In the genomic region with DNA sequence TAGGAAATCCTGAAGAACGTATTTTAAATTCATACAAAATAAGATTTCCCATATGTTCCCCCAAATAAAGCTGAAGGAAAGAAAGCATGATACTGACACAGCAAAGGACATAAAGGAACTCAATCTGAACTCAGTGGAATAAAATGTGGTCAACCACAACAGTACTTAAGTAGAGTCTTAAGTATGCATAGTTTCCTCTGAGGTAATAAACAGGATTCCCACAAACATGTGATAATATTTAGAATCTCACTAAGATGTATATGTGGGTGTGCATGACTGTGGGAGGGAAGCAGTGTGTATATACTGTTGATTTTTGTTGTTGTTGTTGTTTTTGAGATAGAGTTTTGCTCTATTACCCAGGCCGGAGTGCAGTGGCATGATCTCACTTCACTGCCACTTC, we compare ENCODE assay signal across 10 cellular contexts.
DNase-seq lines count a peak whose midpoint lies in the region; ATAC-seq and TF ChIP-seq lines count a peak whose summit lies in the region.
"Had no signal": no experiment of that assay in that cellular context is flagged by ENCODE, and none has a peak within 500 bp of the region (broad histone marks: within the 10 kb centered on the region; RNA-seq: fewer than 3 reads in every experiment).

No MANE protein-coding gene starts in this region.

- no peak for TF ChIP-seq CTCF in HFF-Myc (IDR thresholded peaks at IDR 0.05; ENCODE audit: low read depth, low read length, missing control alignments)
- no peak for TF ChIP-seq CTCF in heart left ventricle (IDR thresholded peaks at IDR 0.05)

- peaks cover 55 to 93% (median 76%) of the 10 kb centered on the region in 11 experiments for H3K36me3 ChIP-seq in BLaER1 treated with 17β-estradiol and CSF1 and Interleukin-3, amounts not matched to agents 10 nM and 100 nM
- H3K36me3 ChIP-seq in heart left ventricle = peaks cover 0 to 43% (median 19%) of the 10 kb centered on the region in 9 donors

- peaks cover 0 to 9% (median 3%) of the 10 kb centered on the region in 11 experiments; a peak in 3 of 22 replicates for H3K9me3 ChIP-seq in BLaER1 treated with 17β-estradiol and CSF1 and Interleukin-3, amounts not matched to agents 10 nM and 100 nM (replicated peaks in 1 of 11)
- H3K9me3 ChIP-seq in heart left ventricle = no peaks in the 10 kb centered on the region

- no peak overlapping the region for H3K9ac ChIP-seq in BLaER1 treated with 17β-estradiol and CSF1 and Interleukin-3, amounts not matched to agents 10 nM and 100 nM

- H3K4me2 ChIP-seq in BLaER1 treated with 17β-estradiol and CSF1 and Interleukin-3, amounts not matched to agents 10 nM and 100 nM = peak overlapping the region in 7 of 11 experiments; percentile 19 to 68 (median 53); a peak in 14 of 22 replicates

- H3K9me3 Mint-ChIP-seq in activated T-helper 1 cell treated with anti-CD3 and anti-CD28 coated beads, Interleukin-12 subunit alpha, Interleukin-12 subunit beta, Interleukin-2, Interleukin-4 antibody, amounts not matched to agents 30 ng/mL and 10 ng/mL and 1 ng/mL, durations not matched to agents 14 hours and 24 hours and 36 hours = peaks cover 10% of the 10 kb centered on the region

- peaks cover 75% of the 10 kb centered on the region for H3K4me1 Mint-ChIP-seq in activated T-helper 1 cell treated with anti-CD3 and anti-CD28 coated beads, Interleukin-12 subunit alpha, Interleukin-12 subunit beta, Interleukin-2, Interleukin-4 antibody, amounts not matched to agents 30 ng/mL and 10 ng/mL and 1 ng/mL, durations not matched to agents 14 hours and 24 hours and 36 hours (ENCODE audit: low read depth)

- peak overlapping the region; percentile 68 for H3K27ac Mint-ChIP-seq in activated T-helper 1 cell treated with anti-CD3 and anti-CD28 coated beads, Interleukin-12 subunit alpha, Interleukin-12 subunit beta, Interleukin-2, Interleukin-4 antibody, amounts not matched to agents 30 ng/mL and 10 ng/mL and 1 ng/mL, durations not matched to agents 14 hours and 24 hours and 36 hours

- intact Hi-C loops in activated T-helper 1 cell treated with anti-CD3 and anti-CD28 coated beads, Interleukin-12 subunit alpha, Interleukin-12 subunit beta, Interleukin-2, Interleukin-4 antibody, amounts not matched to agents 30 ng/mL and 10 ng/mL and 1 ng/mL, durations not matched to agents 14 hours and 24 hours and 36 hours (cut with micrococcal nuclease) = loop anchor here (1.0 kb wide), 3 partner anchors 34 to 176 kb away; a partner anchor contains a TSS
- intact Hi-C loops in heart left ventricle (cut with DNase I) = no loop called here

- ATAC-seq in HG03280 (IDR thresholded peaks at IDR 0.05; ENCODE audit: unreplicated experiment) (no peak), heart left ventricle (no peak)

- peak; percentile 72 for DNase-seq in HFF-Myc (ENCODE audit: extremely low read depth, low read depth)
- no peak for DNase-seq in activated T-helper 1 cell treated with anti-CD3 and anti-CD28 coated beads, Interleukin-12 subunit alpha, Interleukin-12 subunit beta, Interleukin-2, Interleukin-4 antibody, amounts not matched to agents 30 ng/mL and 10 ng/mL and 1 ng/mL, durations not matched to agents 14 hours and 24 hours and 36 hours (ENCODE audit: low spot score)
- DNase-seq in kidney glomerular epithelial cell (lab: John Stamatoyannopoulos, UW) = peak; percentile 19
- no peak for DNase-seq in hypothalamus (lab: John Stamatoyannopoulos, UW)
- no peak for DNase-seq in heart left ventricle
- no peak for DNase-seq in stimulated activated CD4-positive, alpha-beta T cell treated with anti-CD3 and anti-CD28 coated beads, Interleukin-4, amount 100 ng/mL, for 1 hour
- DNase-seq: activated naive CD4-positive, alpha-beta T cell treated with anti-CD3 and anti-CD28 coated beads, Interleukin-2, amount 50 U/mL, for 16 hours; NCI-H2171 had no signal

- H3K4me1 ChIP-seq in BLaER1 treated with 17β-estradiol and CSF1 and Interleukin-3, amounts not matched to agents 10 nM and 100 nM = peaks cover 0 to 32% (median 19%) of the 10 kb centered on the region in 10 experiments; a peak in 13 of 20 replicates
- peaks cover 0 to 10% (median 0%) of the 10 kb centered on the region in 12 donors for H3K4me1 ChIP-seq in heart left ventricle

- peaks cover 0 to 86% (median 0%) of the 10 kb centered on the region in 11 experiments; a peak in 10 of 22 replicates for H3K27me3 ChIP-seq in BLaER1 treated with 17β-estradiol and CSF1 and Interleukin-3, amounts not matched to agents 10 nM and 100 nM
- no peaks in the 10 kb centered on the region for H3K27me3 ChIP-seq in heart left ventricle

- 82 to 86% (median 84%) methylated on average over 2 of the region's 2 CpGs for WGBS in heart left ventricle, 4 donors

- H3K4me3 Mint-ChIP-seq in activated T-helper 1 cell treated with anti-CD3 and anti-CD28 coated beads, Interleukin-12 subunit alpha, Interleukin-12 subunit beta, Interleukin-2, Interleukin-4 antibody, amounts not matched to agents 30 ng/mL and 10 ng/mL and 1 ng/mL, durations not matched to agents 14 hours and 24 hours and 36 hours = peak overlapping the region; percentile 37

- no peak overlapping the region for H3K27ac ChIP-seq in BLaER1 treated with 17β-estradiol and CSF1 and Interleukin-3, amounts not matched to agents 10 nM and 100 nM
- no peak overlapping the region for H3K27ac ChIP-seq in heart left ventricle

- H3K27me3 Mint-ChIP-seq in activated T-helper 1 cell treated with anti-CD3 and anti-CD28 coated beads, Interleukin-12 subunit alpha, Interleukin-12 subunit beta, Interleukin-2, Interleukin-4 antibody, amounts not matched to agents 30 ng/mL and 10 ng/mL and 1 ng/mL, durations not matched to agents 14 hours and 24 hours and 36 hours (ENCODE audit: insufficient read depth) = no peaks in the 10 kb centered on the region

- H3K36me3 Mint-ChIP-seq in activated T-helper 1 cell treated with anti-CD3 and anti-CD28 coated beads, Interleukin-12 subunit alpha, Interleukin-12 subunit beta, Interleukin-2, Interleukin-4 antibody, amounts not matched to agents 30 ng/mL and 10 ng/mL and 1 ng/mL, durations not matched to agents 14 hours and 24 hours and 36 hours (ENCODE audit: low read depth) = peaks cover 58% of the 10 kb centered on the region

- H4K20me1 ChIP-seq in BLaER1 treated with 17β-estradiol and CSF1 and Interleukin-3, amounts not matched to agents 10 nM and 100 nM = peaks cover 19 to 88% (median 75%) of the 10 kb centered on the region in 11 experiments; a peak in 20 of 22 replicates

- no peak for TF ChIP-seq POLR2A in heart left ventricle (IDR thresholded peaks at IDR 0.05)

- no peak overlapping the region for H3K4me3 ChIP-seq in BLaER1 treated with 17β-estradiol and CSF1 and Interleukin-3, amounts not matched to agents 10 nM and 100 nM
- H3K4me3 ChIP-seq in HFF-Myc (replicated peaks; ENCODE audit: low read depth, low read length) (no peak overlapping the region), heart left ventricle (no peak overlapping the region)

Comparison
In these comparisons a context has a peak if more than half of its experiments do, and no peak if none do; other contexts are left out.
1. DNase-seq: peak in HFF-Myc (single experiment) and kidney glomerular epithelial cell (single experiment); none in activated T-helper 1 cell treated with anti-CD3 and anti-CD28 coated beads, Interleukin-12 subunit alpha, Interleukin-12 subunit beta, Interleukin-2, Interleukin-4 antibody, amounts not matched to agents 30 ng/mL and 10 ng/mL and 1 ng/mL, durations not matched to agents 14 hours and 24 hours and 36 hours (single experiment), hypothalamus (0 of 51), heart left ventricle (0 of 5) and stimulated activated CD4-positive, alpha-beta T cell treated with anti-CD3 and anti-CD28 coated beads, Interleukin-4, amount 100 ng/mL, for 1 hour (single experiment).